In the genomic region with DNA sequence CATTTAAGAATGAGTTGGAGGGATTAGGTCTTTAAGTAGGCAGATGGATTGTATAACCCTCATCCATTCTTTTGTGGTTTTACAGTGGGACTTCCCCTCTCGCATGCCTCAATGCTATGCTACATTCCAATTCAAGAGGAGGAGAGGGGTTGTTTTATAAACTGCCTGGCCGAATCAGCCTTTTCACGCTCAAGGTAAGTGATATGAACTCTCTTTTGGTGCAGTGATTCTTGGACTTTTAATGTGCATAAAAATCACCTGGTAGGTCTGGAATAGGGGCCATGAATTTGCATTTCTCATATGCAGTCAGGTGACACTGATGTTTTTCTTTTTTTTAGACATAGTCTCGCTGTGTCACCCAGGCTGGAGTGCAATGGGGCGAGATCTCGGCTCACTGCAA, we compare ENCODE assay signal across 9 cellular contexts. TPM values are rescaled to one million over a fixed set of nuclear protein-coding genes. Genes with fewer than 3 reads are reported as not detected.
DNase-seq lines count a peak whose midpoint lies in the region; ATAC-seq and TF ChIP-seq lines count a peak whose summit lies in the region.
"Had no signal": no experiment of that assay in that cellular context is flagged by ENCODE, and none has a peak within 500 bp of the region (broad histone marks: within the 10 kb centered on the region; RNA-seq: fewer than 3 reads in every experiment).

No MANE protein-coding gene starts in this region.

- peaks cover 54% of the 10 kb centered on the region for H3K4me1 Mint-ChIP-seq in activated B cell treated with CpG ODN at 0.5 μM for 24 hours
- peaks cover 33% of the 10 kb centered on the region for H3K4me1 Mint-ChIP-seq in mesothelial cell of epicardium

- H3K27ac ChIP-seq in gastrocnemius medialis: no peak overlapping the region

- no peaks in the 10 kb centered on the region for H3K27me3 Mint-ChIP-seq in activated B cell treated with CpG ODN at 0.5 μM for 24 hours
- H3K27me3 Mint-ChIP-seq in mesothelial cell of epicardium (ENCODE audit: low read depth): no peaks in the 10 kb centered on the region

- no peaks in the 10 kb centered on the region for H3K27me3 ChIP-seq in gastrocnemius medialis

- ATAC-seq in HG02852 (IDR thresholded peaks at IDR 0.05; ENCODE audit: unreplicated experiment) (peak; percentile 64), activated B cell treated with CpG ODN at 0.5 μM for 24 hours (ENCODE audit: low read depth) (peak; percentile 76), gastrocnemius medialis (no peak), GM18858 (IDR thresholded peaks at IDR 0.05; ENCODE audit: unreplicated experiment) (no peak), GM18502 (IDR thresholded peaks at IDR 0.05; ENCODE audit: poor library complexity, unreplicated experiment) (no peak)

- H3K4me1 ChIP-seq in gastrocnemius medialis: peaks cover 34 to 40% of the 10 kb centered on the region in 2 donors

- peak overlapping the region; percentile 70 for H3K27ac Mint-ChIP-seq in activated B cell treated with CpG ODN at 0.5 μM for 24 hours
- peak overlapping the region; percentile 62 for H3K27ac Mint-ChIP-seq in mesothelial cell of epicardium

- H3K36me3 Mint-ChIP-seq in activated B cell treated with CpG ODN at 0.5 μM for 24 hours (ENCODE audit: low read depth) (peaks cover 51% of the 10 kb centered on the region), mesothelial cell of epicardium (peaks cover 3% of the 10 kb centered on the region)

- DNase-seq in Daoy (ENCODE audit: low read depth) (peak; percentile 39), activated B cell treated with CpG ODN at 0.5 μM for 24 hours (no peak), mesothelial cell of epicardium (ENCODE audit: low spot score in 2 of 2, unreplicated experiment in 2 of 2) (no peak), gastrocnemius medialis (no peak), GM19238 (ENCODE audit: insufficient read length, low spot score) (no peak)
- DNase-seq: activated naive CD4-positive, alpha-beta T cell had no signal

- TF ChIP-seq CTCF in activated B cell treated with CpG ODN at 0.5 μM for 24 hours (IDR thresholded peaks at IDR 0.05): no peak
- TF ChIP-seq CTCF in mesothelial cell of epicardium (IDR thresholded peaks at IDR 0.05; ENCODE audit: unreplicated experiment): no peak
- TF ChIP-seq CTCF in gastrocnemius medialis (IDR thresholded peaks at IDR 0.05 in 4 of 5, conservative IDR thresholded peaks at IDR 0.05 in 1 of 5): no peak

- H3K9me3 Mint-ChIP-seq in activated B cell treated with CpG ODN at 0.5 μM for 24 hours: no peaks in the 10 kb centered on the region
- H3K9me3 Mint-ChIP-seq in mesothelial cell of epicardium: no peaks in the 10 kb centered on the region

- CTCF ChIA-PET in activated B cell treated with CpG ODN at 0.5 μM for 24 hours (lab: Charles Lee): no interaction called here

- no peaks in the 10 kb centered on the region for H3K9me3 ChIP-seq in gastrocnemius medialis

- peaks cover 0 to 14% of the 10 kb centered on the region in 2 donors for H3K36me3 ChIP-seq in gastrocnemius medialis

- no peak overlapping the region for H3K4me3 ChIP-seq in gastrocnemius medialis

- no peak for TF ChIP-seq POLR2A in gastrocnemius medialis (IDR thresholded peaks at IDR 0.05)

- in situ Hi-C loops in gastrocnemius medialis (cut with MboI; ENCODE audit: low sequenced_read_pairs in 4 of 4): no loop called here

- H3K4me3 Mint-ChIP-seq in activated B cell treated with CpG ODN at 0.5 μM for 24 hours (peak overlapping the region; percentile 52), mesothelial cell of epicardium (no peak overlapping the region)

- intact Hi-C loops in activated B cell treated with CpG ODN at 0.5 μM for 24 hours (cut with micrococcal nuclease): loop anchor here (1.0 kb wide), 1 partner anchor 12 kb away; no protein-coding TSS in a partner anchor
- intact Hi-C loops in gastrocnemius medialis (cut with DNase I; ENCODE audit: low total_unique reads): no loop called here

- POLR2A ChIA-PET in activated B cell treated with CpG ODN at 0.5 μM for 24 hours (lab: Charles Lee): interaction anchor here (0.6 to 3.6 kb wide), 5 partner anchors 10 to 31 kb away, joined by 3 to 35 read pairs (median 6); a partner anchor contains a TSS

RNA-seq across cellular contexts. Expression of a gene that starts 10.8 kb away (rescaled TPM):
- total RNA-seq in Daoy (2014; rRNA removed; shearing (Covaris generic)): 26.1 and 39.9 TPM in 2 replicates
- total RNA-seq in activated B cell treated with CpG ODN at 0.5 μM for 24 hours (145 and 169 TPM in 2 replicates), mesothelial cell of epicardium (173 to 182 TPM (median 173 TPM) in 3 replicates), gastrocnemius medialis (10 to 100 TPM; 21.8 to 36.6 (median 28.4) TPM)

Comparison
In these comparisons a context has a peak if more than half of its experiments do, and no peak if none do; other contexts are left out.
1. ATAC-seq: peak in HG02852 (single experiment) and activated B cell treated with CpG ODN at 0.5 μM for 24 hours (single experiment); none in gastrocnemius medialis (0 of 2), GM18858 (single experiment) and GM18502 (single experiment).